8 cellular contexts compared by ENCODE assay signal in genomic region chr11:554824-555499, GRCh38. TPM values are rescaled to one million over a fixed set of nuclear protein-coding genes. Genes with fewer than 3 reads are reported as not detected.
DNase-seq lines count a peak whose midpoint lies in the region; ATAC-seq, FAIRE-seq and TF ChIP-seq lines count a peak whose summit lies in the region.

No MANE protein-coding gene starts in this region.

- peak overlapping the region; percentile 52 for H3K4me3 Mint-ChIP-seq in activated naive CD4-positive, alpha-beta T cell treated with anti-CD3 and anti-CD28 coated beads, Interleukin-2, amount 10 ng/mL, durations not matched to agents 7 days and 5 days

- no peak for FAIRE-seq in A549 (lab: Jason Lieb, UNC)

- H3K27ac ChIP-seq in A549 (peak overlapping the region; percentile 81 to 88), SK-N-MC (no peak overlapping the region)

- POLR2A ChIA-PET in A549 (lab: Yijun Ruan, JAX) = interaction anchor here (0.9 to 1.0 kb wide), 2 partner anchors 13 to 21 kb away, joined by 3 to 4 read pairs; no protein-coding TSS in a partner anchor

- H3K9me2 ChIP-seq in Loucy (replicated peaks; ENCODE audit: low read depth, low read length) = no peaks in the 10 kb centered on the region

- no peaks in the 10 kb centered on the region for H3K27me3 ChIP-seq in Loucy (ENCODE audit: insufficient read depth, low read length, poor library complexity, severe bottlenecking)
- H3K27me3 ChIP-seq in skeletal muscle satellite cell (ENCODE audit: control insufficient read depth, insufficient read depth, low read length) = peaks cover 30% of the 10 kb centered on the region

- peaks cover 64% of the 10 kb centered on the region for H3K27me3 Mint-ChIP-seq in activated naive CD4-positive, alpha-beta T cell treated with anti-CD3 and anti-CD28 coated beads, Interleukin-2, amount 10 ng/mL, durations not matched to agents 7 days and 5 days

- no peak overlapping the region for H3K27ac Mint-ChIP-seq in activated naive CD4-positive, alpha-beta T cell treated with anti-CD3 and anti-CD28 coated beads, Interleukin-2, amount 10 ng/mL, durations not matched to agents 7 days and 5 days

- H3K4me2 ChIP-seq in A549 (peak overlapping the region; percentile 96), Loucy (ENCODE audit: low read depth, low read length, poor library complexity, severe bottlenecking) (peak overlapping the region; percentile 86), skeletal muscle satellite cell (ENCODE audit: low read length) (peak overlapping the region; percentile 52)

- no peaks in the 10 kb centered on the region for H3K79me2 ChIP-seq in Loucy (ENCODE audit: insufficient read depth, low read length)

- H4K20me1 ChIP-seq in Loucy (ENCODE audit: insufficient read depth, low read length, poor library complexity, severe bottlenecking) = no peaks in the 10 kb centered on the region

- ATAC-seq in A549 (peak; percentile 48 to 72; a peak in 5 of 6 replicates), GM18867 (IDR thresholded peaks at IDR 0.05; ENCODE audit: unreplicated experiment) (peak; percentile 54), left ventricle myocardium superior (peak; percentile 71), HG03469 (IDR thresholded peaks at IDR 0.05; ENCODE audit: unreplicated experiment) (no peak)

- H3K36me3 ChIP-seq in Loucy (ENCODE audit: insufficient read depth, low read length) (no peaks in the 10 kb centered on the region), SK-N-MC (ENCODE audit: insufficient read depth, low read length) (no peaks in the 10 kb centered on the region), skeletal muscle satellite cell (ENCODE audit: insufficient read depth, low read length) (no peaks in the 10 kb centered on the region)

- intact Hi-C loops in left ventricle myocardium superior (cut with micrococcal nuclease) = no loop called here

- no peaks in the 10 kb centered on the region for H3K9me3 Mint-ChIP-seq in activated naive CD4-positive, alpha-beta T cell treated with anti-CD3 and anti-CD28 coated beads, Interleukin-2, amount 10 ng/mL, durations not matched to agents 7 days and 5 days

- H3F3A ChIP-seq in Loucy (ENCODE audit: low read depth) = no peaks in the 10 kb centered on the region

- TF ChIP-seq RAD21 in A549 (conservative IDR thresholded peaks at IDR 0.05 in 1 of 2, IDR thresholded peaks at IDR 0.05 in 1 of 2) = peak; percentile 71 to 84

- WGBS in A549 (ENCODE audit: missing lambda C conversion rate) = 3% methylated on average over 28 of the region's 65 CpGs

- peaks cover 16% of the 10 kb centered on the region for H3K4me1 Mint-ChIP-seq in activated naive CD4-positive, alpha-beta T cell treated with anti-CD3 and anti-CD28 coated beads, Interleukin-2, amount 10 ng/mL, durations not matched to agents 7 days and 5 days

- peak; percentile 69 to 81 for DNase-seq in A549 (ENCODE audit: low read depth in 1 of 2, low spot score in 1 of 2)
- DNase-seq in SK-N-MC (ENCODE audit: low read depth, low spot score) = no peak
- DNase-seq in activated naive CD4-positive, alpha-beta T cell treated with anti-CD3 and anti-CD28 coated beads, Interleukin-2, amount 10 ng/mL, durations not matched to agents 7 days and 5 days = peak; percentile 85
- peak; percentile 72 for DNase-seq in left ventricle myocardium superior

- H3K4me1 ChIP-seq in A549 = peaks cover 23% of the 10 kb centered on the region
- peaks cover 11% of the 10 kb centered on the region for H3K4me1 ChIP-seq in Loucy (ENCODE audit: insufficient read depth, low read length, poor library complexity, severe bottlenecking)
- H3K4me1 ChIP-seq in skeletal muscle satellite cell (ENCODE audit: control insufficient read depth, insufficient read depth, low read length) = peaks cover 4% of the 10 kb centered on the region

- peak overlapping the region; percentile 58 for H3K9ac ChIP-seq in Loucy (ENCODE audit: low read depth, low read length, poor library complexity, severe bottlenecking)
- no peak overlapping the region for H3K9ac ChIP-seq in SK-N-MC (ENCODE audit: insufficient read length)
- no peak overlapping the region for H3K9ac ChIP-seq in skeletal muscle satellite cell (ENCODE audit: low read depth, low read length)

- TF ChIP-seq EP300 in A549 (IDR thresholded peaks at IDR 0.05) = no peak

- CTCF ChIA-PET in A549 (lab: Yijun Ruan, JAX) = interaction anchor here (0.6 to 5.9 kb wide), 34 partner anchors 10 to 248 kb away, joined by 3 to 66 read pairs (median 4); partner anchors contain the start of genes EPS8L2, HRAS and TMEM80
- CTCF ChIA-PET in activated naive CD4-positive, alpha-beta T cell treated with anti-CD3 and anti-CD28 coated beads, Interleukin-2, amount 10 ng/mL, durations not matched to agents 7 days and 5 days (lab: Charles Lee) = interaction anchor here (0.6 to 3.3 kb wide), 9 partner anchors 10 to 170 kb away, joined by 3 to 42 read pairs (median 5); partner anchors contain the start of gene IRF7

- no peaks in the 10 kb centered on the region for H3K36me3 Mint-ChIP-seq in activated naive CD4-positive, alpha-beta T cell treated with anti-CD3 and anti-CD28 coated beads, Interleukin-2, amount 10 ng/mL, durations not matched to agents 7 days and 5 days

- H3K9me3 ChIP-seq in A549 (no peaks in the 10 kb centered on the region), Loucy (ENCODE audit: insufficient read depth, low read depth, low read length) (no peaks in the 10 kb centered on the region), SK-N-MC (ENCODE audit: low read depth, low read length) (no peaks in the 10 kb centered on the region), skeletal muscle satellite cell (replicated peaks; ENCODE audit: low read length) (no peaks in the 10 kb centered on the region)

- H3K4me3 ChIP-seq in A549 (peak overlapping the region; percentile 67), Loucy (ENCODE audit: low read length, poor library complexity, severe bottlenecking) (peak overlapping the region; percentile 69), SK-N-MC (peak overlapping the region; percentile 78), skeletal muscle satellite cell (ENCODE audit: low read length) (peak overlapping the region; percentile 30)

- no peak for TF ChIP-seq POLR2A in A549 (IDR thresholded peaks at IDR 0.05; ENCODE audit: low read length)

- H2AFZ ChIP-seq in Loucy (ENCODE audit: low read length) = peak overlapping the region; percentile 89

- TF ChIP-seq CTCF in A549 (IDR thresholded peaks at IDR 0.05) (peak; percentile 52), Loucy (conservative IDR thresholded peaks at IDR 0.05; ENCODE audit: low read length) (peak; percentile 52)

RNA-seq across cellular contexts. Expression of gene LMNTD2, which starts 5.6 kb away (rescaled TPM):
- polyA plus RNA-seq in A549 (2011; rRNA removed) (1.7 and 2.2 TPM in 2 replicates), A549 (2017; fragmentation: RNase III; extraction: RNeasy Plus Mini Kit Qiagen cat#74134 plus additional on column Dnase treatment) (2.6 to 4.2 TPM (median 3.5 TPM) in 3 replicates)
- polyA plus RNA-seq in A549 (2012; cell fraction: cytosol; rRNA removed) = 3.6 and 5.1 TPM in 2 replicates
- polyA plus RNA-seq in A549 (2012; cell fraction: nucleus; rRNA removed) = 25.7 and 39.4 TPM in 2 replicates
- polyA minus RNA-seq in A549 (2011; rRNA and poly(A)+ RNA removed) = 0.50 and 0.97 TPM in 2 replicates
- 0.20 TPM for total RNA-seq in left ventricle myocardium superior
- total RNA-seq in skeletal muscle satellite cell (2012; rRNA removed) = under 0.01 TPM in 1 of 2 replicates, not detected in the other

RNA-seq across cellular contexts. Expression of gene RASSF7, which starts 5.8 kb away (rescaled TPM):
- polyA plus RNA-seq in A549 (2011; rRNA removed) (18.4 and 19.0 TPM in 2 replicates), A549 (2017; fragmentation: RNase III; extraction: RNeasy Plus Mini Kit Qiagen cat#74134 plus additional on column Dnase treatment) (27.7 to 30.7 TPM (median 30.5 TPM) in 3 replicates)
- 56.3 and 74.7 TPM in 2 replicates for polyA plus RNA-seq in A549 (2012; cell fraction: cytosol; rRNA removed)
- 101 and 152 TPM in 2 replicates for polyA plus RNA-seq in A549 (2012; cell fraction: nucleus; rRNA removed)
- polyA minus RNA-seq in A549 (2011; rRNA and poly(A)+ RNA removed) = 5.6 and 11.8 TPM in 2 replicates
- total RNA-seq in left ventricle myocardium superior = 4.6 TPM
- 2.0 and 3.9 TPM in 2 replicates for total RNA-seq in skeletal muscle satellite cell (2012; rRNA removed)

RNA-seq across cellular contexts. Expression of gene LRRC56, which starts 17.6 kb away (rescaled TPM):
- polyA plus RNA-seq in A549 (2011; rRNA removed) = 0.30 and 0.32 TPM in 2 replicates
- polyA plus RNA-seq in A549 (2012; cell fraction: cytosol; rRNA removed) = 0.29 and 0.49 TPM in 2 replicates
- 2.3 and 2.6 TPM in 2 replicates for polyA plus RNA-seq in A549 (2012; cell fraction: nucleus; rRNA removed)
- polyA plus RNA-seq in A549 (2017; fragmentation: RNase III; extraction: RNeasy Plus Mini Kit Qiagen cat#74134 plus additional on column Dnase treatment) = 0.47 to 1.1 TPM (median 1.0 TPM) in 3 replicates
- 0.15 and 0.37 TPM in 2 replicates for polyA minus RNA-seq in A549 (2011; rRNA and poly(A)+ RNA removed)
- total RNA-seq in left ventricle myocardium superior = 0.22 TPM
- total RNA-seq in skeletal muscle satellite cell (2012; rRNA removed) = under 0.01 TPM in 2 replicates

RNA-seq across cellular contexts. Expression of gene HRAS, which starts 19.6 kb away (rescaled TPM):
- 56.3 and 63.3 TPM in 2 replicates for polyA plus RNA-seq in A549 (2011; rRNA removed)
- polyA plus RNA-seq in A549 (2012; cell fraction: cytosol; rRNA removed) = 189 and 255 TPM in 2 replicates
- 141 and 185 TPM in 2 replicates for polyA plus RNA-seq in A549 (2012; cell fraction: nucleus; rRNA removed)
- polyA plus RNA-seq in A549 (2017; fragmentation: RNase III; extraction: RNeasy Plus Mini Kit Qiagen cat#74134 plus additional on column Dnase treatment) = 86.9 to 96.3 TPM (median 88.2 TPM) in 3 replicates
- 71.6 and 81.9 TPM in 2 replicates for polyA minus RNA-seq in A549 (2011; rRNA and poly(A)+ RNA removed)
- total RNA-seq in left ventricle myocardium superior = 67.1 TPM
- total RNA-seq in skeletal muscle satellite cell (2012; rRNA removed) = 44.9 and 70.6 TPM in 2 replicates

RNA-seq across cellular contexts. Expression of gene PHRF1, which starts 21.3 kb away (rescaled TPM):
- polyA plus RNA-seq in A549 (2011; rRNA removed) (8.6 and 10.8 TPM in 2 replicates), A549 (2017; fragmentation: RNase III; extraction: RNeasy Plus Mini Kit Qiagen cat#74134 plus additional on column Dnase treatment) (23.0 to 25.3 TPM (median 23.7 TPM) in 3 replicates)
- 19.8 and 25.1 TPM in 2 replicates for polyA plus RNA-seq in A549 (2012; cell fraction: cytosol; rRNA removed)
- 46.9 and 57.6 TPM in 2 replicates for polyA plus RNA-seq in A549 (2012; cell fraction: nucleus; rRNA removed)
- 10.3 and 11.1 TPM in 2 replicates for polyA minus RNA-seq in A549 (2011; rRNA and poly(A)+ RNA removed)
- 18.5 TPM for total RNA-seq in left ventricle myocardium superior
- 31.4 and 32.1 TPM in 2 replicates for total RNA-seq in skeletal muscle satellite cell (2012; rRNA removed)
